In genomic region chr5:88884435-88884877, GRCh38 we compare ENCODE assay signal across 8 cellular contexts. TPM values are rescaled to one million over a fixed set of nuclear protein-coding genes. Genes with fewer than 3 reads are reported as not detected.
A peak's percentile ranks its signal among the peaks of the same experiment; 100 is the strongest.
DNase-seq lines count a peak whose midpoint lies in the region; ATAC-seq and TF ChIP-seq lines count a peak whose summit lies in the region.

No MANE protein-coding gene starts in this region.

- TF ChIP-seq CTCF in testis (IDR thresholded peaks at IDR 0.05), result no peak

- H3K27me3 ChIP-seq in testis, result no peaks in the 10 kb centered on the region

- CTCF ChIA-PET in activated naive CD4-positive, alpha-beta T cell treated with anti-CD3 and anti-CD28 coated beads for 36 hours (lab: Charles Lee), result interaction anchor here (0.7 kb wide), 1 partner anchor 194 kb away, joined by 5 read pairs; no protein-coding TSS in a partner anchor

- H3K4me3 ChIP-seq in testis, result peak overlapping the region; percentile 74 to 77

- ATAC-seq in activated T-helper 17 cell treated with anti-CD3 and anti-CD28 coated beads, Interleukin-2, amount 50 U/mL, for 72 hours (replicated peaks), result no peak
- no peak for ATAC-seq in GM18907 (IDR thresholded peaks at IDR 0.05; ENCODE audit: unreplicated experiment)
- ATAC-seq in HG03196 (IDR thresholded peaks at IDR 0.05; ENCODE audit: unreplicated experiment), result no peak
- no peak for ATAC-seq in HG03045 (IDR thresholded peaks at IDR 0.05; ENCODE audit: unreplicated experiment)

- H3K27ac ChIP-seq in testis, result peak overlapping the region; percentile 90 to 93

- H3K4me1 Mint-ChIP-seq in activated naive CD4-positive, alpha-beta T cell treated with anti-CD3 and anti-CD28 coated beads for 36 hours (ENCODE audit: low read depth), result peaks cover 21% of the 10 kb centered on the region
- peaks cover 20% of the 10 kb centered on the region for H3K4me1 Mint-ChIP-seq in activated T-helper 17 cell treated with anti-CD3 and anti-CD28 coated beads, Interleukin-2, amount 50 U/mL, for 72 hours

- no peak overlapping the region for H3K27ac Mint-ChIP-seq in activated naive CD4-positive, alpha-beta T cell treated with anti-CD3 and anti-CD28 coated beads for 36 hours
- H3K27ac Mint-ChIP-seq in activated T-helper 17 cell treated with anti-CD3 and anti-CD28 coated beads, Interleukin-2, amount 50 U/mL, for 72 hours, result no peak overlapping the region

- no peaks in the 10 kb centered on the region for H3K4me1 ChIP-seq in testis

- peak overlapping the region; percentile 76 for H3K4me3 Mint-ChIP-seq in activated naive CD4-positive, alpha-beta T cell treated with anti-CD3 and anti-CD28 coated beads for 36 hours
- peak overlapping the region; percentile 74 for H3K4me3 Mint-ChIP-seq in activated T-helper 17 cell treated with anti-CD3 and anti-CD28 coated beads, Interleukin-2, amount 50 U/mL, for 72 hours

- no peak for TF ChIP-seq POLR2A in testis (IDR thresholded peaks at IDR 0.05)

- DNase-seq in activated naive CD4-positive, alpha-beta T cell treated with anti-CD3 and anti-CD28 coated beads for 36 hours, result no peak
- DNase-seq in activated naive CD4-positive, alpha-beta T cell (lab: John Stamatoyannopoulos, UW), result no peak
- DNase-seq in inferior parietal cortex (ENCODE audit: extremely low spot score) (peak; percentile 37), testis (no peak)

- no peaks in the 10 kb centered on the region for H3K36me3 Mint-ChIP-seq in activated naive CD4-positive, alpha-beta T cell treated with anti-CD3 and anti-CD28 coated beads for 36 hours (ENCODE audit: low read depth)
- no peaks in the 10 kb centered on the region for H3K36me3 Mint-ChIP-seq in activated T-helper 17 cell treated with anti-CD3 and anti-CD28 coated beads, Interleukin-2, amount 50 U/mL, for 72 hours (ENCODE audit: low read depth)

- 5% methylated on average over 10 of the region's 10 CpGs for WGBS in testis, 2 donors

- peaks cover 67% of the 10 kb centered on the region for H3K27me3 Mint-ChIP-seq in activated naive CD4-positive, alpha-beta T cell treated with anti-CD3 and anti-CD28 coated beads for 36 hours (ENCODE audit: low read depth)
- H3K27me3 Mint-ChIP-seq in activated T-helper 17 cell treated with anti-CD3 and anti-CD28 coated beads, Interleukin-2, amount 50 U/mL, for 72 hours, result peaks cover 58% of the 10 kb centered on the region

- H3K9me3 ChIP-seq in testis, result no peaks in the 10 kb centered on the region

- no peaks in the 10 kb centered on the region for H3K36me3 ChIP-seq in testis (ENCODE audit: low read depth, missing control alignments)

- intact Hi-C loops in activated naive CD4-positive, alpha-beta T cell treated with anti-CD3 and anti-CD28 coated beads for 36 hours (cut with micrococcal nuclease), result loop anchor here (5.0 to 10.0 kb wide), 5 partner anchors 152 to 1590 kb away; partner anchors contain the start of genes MBLAC2 and POLR3G
- intact Hi-C loops in testis (cut with DNase I; ENCODE audit: low total_unique reads), result loop anchor here (10.0 kb wide), 1 partner anchor 150 kb away; no protein-coding TSS in a partner anchor

- H3K9me3 Mint-ChIP-seq in activated naive CD4-positive, alpha-beta T cell treated with anti-CD3 and anti-CD28 coated beads for 36 hours, result no peaks in the 10 kb centered on the region
- H3K9me3 Mint-ChIP-seq in activated T-helper 17 cell treated with anti-CD3 and anti-CD28 coated beads, Interleukin-2, amount 50 U/mL, for 72 hours, result no peaks in the 10 kb centered on the region

RNA-seq across cellular contexts. Expression of gene MEF2C, which starts 1.5 kb away (rescaled TPM):
- total RNA-seq in activated naive CD4-positive, alpha-beta T cell treated with anti-CD3 and anti-CD28 coated beads for 36 hours, result not detected
- total RNA-seq in activated T-helper 17 cell treated with anti-CD3 and anti-CD28 coated beads, Interleukin-2, amount 50 U/mL, for 72 hours, result under 1 TPM in 1 of 2 donors, not detected in 1; 0.77 TPM
- total RNA-seq in testis, result 10 to 100 TPM; 19.9 to 53.1 TPM
- polyA plus RNA-seq in testis (ENCODE audit: insufficient read depth, low read depth, low replicate concordance), result 18.3 TPM

Comparison
In these comparisons a context has a peak if more than half of its experiments do, and no peak if none do; other contexts are left out.
1. RNA of gene MEF2C, which starts 1.5 kb away (total RNA-seq): 19.9 to 53.1 TPM in testis; 0.77 TPM in activated T-helper 17 cell treated with anti-CD3 and anti-CD28 coated beads, Interleukin-2, amount 50 U/mL, for 72 hours and not detected in activated naive CD4-positive, alpha-beta T cell treated with anti-CD3 and anti-CD28 coated beads for 36 hours; every median in the first group is over 10 times any median in the second.